Comparison of ENCODE assay signal across 2 cellular contexts in the genomic region with DNA sequence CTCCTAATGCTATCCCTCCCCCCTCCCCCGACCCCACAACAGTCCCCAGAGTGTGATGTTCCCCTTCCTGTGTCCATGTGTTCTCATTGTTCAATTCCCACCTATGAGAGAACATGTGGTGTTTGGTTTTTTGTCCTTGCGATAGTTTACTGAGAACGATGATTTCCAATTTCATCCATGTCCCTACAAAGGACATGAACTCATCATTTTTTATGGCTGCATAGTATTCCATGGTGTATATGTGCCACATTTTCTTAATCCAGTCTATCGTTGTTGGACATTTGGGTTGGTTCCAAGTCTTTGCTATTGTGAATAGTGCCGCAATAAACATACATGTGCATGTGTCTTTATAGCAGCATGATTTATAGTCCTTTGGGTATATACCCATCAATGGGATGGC. TPM values are rescaled to one million over a fixed set of nuclear protein-coding genes. Genes with fewer than 3 reads are reported as not detected.
"Had no signal": no experiment of that assay in that cellular context is flagged by ENCODE, and none has a peak within 500 bp of the region (broad histone marks: within the 10 kb centered on the region; RNA-seq: fewer than 3 reads in every experiment).

No MANE protein-coding gene starts in this region.

RNA-seq across cellular contexts. Expression of a gene that starts 29.7 kb away (rescaled TPM):
- total RNA-seq: naive thymus-derived CD8-positive, alpha-beta T cell; natural killer cell treated with Interleukin-12 subunit alpha and Interleukin-12 subunit beta and Interleukin-15 and Interleukin-18, amount 100 ng/mL, for 72 hours had no signal
